ENCODE assay signal across 18 cellular contexts in genomic region chr3:143586565-143586964, GRCh38.
DNase-seq lines count a peak whose midpoint lies in the region; ATAC-seq and TF ChIP-seq lines count a peak whose summit lies in the region.
"Had no signal": no experiment of that assay in that cellular context is flagged by ENCODE, and none has a peak within 500 bp of the region (broad histone marks: within the 10 kb centered on the region; RNA-seq: fewer than 3 reads in every experiment).

No MANE protein-coding gene starts in this region.

- no peak overlapping the region for H3K27ac ChIP-seq in mammary epithelial cell (ENCODE audit: insufficient read depth, low read depth, low read length)
- H3K27ac ChIP-seq: stomach had no signal

- H3K4me3 Mint-ChIP-seq in MCF 10A (ENCODE audit: unreplicated experiment) (no peak overlapping the region), osteocyte (ENCODE audit: unreplicated experiment) (no peak overlapping the region)
- H3K4me3 Mint-ChIP-seq: central memory CD8-positive, alpha-beta T cell had no signal

- ATAC-seq in GM21367 (IDR thresholded peaks at IDR 0.05; ENCODE audit: unreplicated experiment): no peak

- in situ Hi-C loops in mammary epithelial cell (cut with MboI; ENCODE audit: low sequenced_read_pairs in 2 of 2): no loop called here

- no peaks in the 10 kb centered on the region for H3K27me3 ChIP-seq in mammary epithelial cell (ENCODE audit: insufficient read depth, low read length)
- H3K27me3 ChIP-seq: spleen, stomach had no signal

- H3K4me1 ChIP-seq in mammary epithelial cell (ENCODE audit: insufficient read depth, low read length): no peaks in the 10 kb centered on the region
- H3K4me1 ChIP-seq: Caco-2 had no signal

- no peak overlapping the region for H3K4me2 ChIP-seq in mammary epithelial cell (ENCODE audit: insufficient read depth, low read depth, low read length)

- BruUV-seq in mammary epithelial cell (replicated peaks; lab: Mats Ljungman, UMichigan) (no TSS peak), MCF 10A (replicated peaks; lab: Mats Ljungman, UMichigan) (no TSS peak)

- dilution Hi-C loops in mammary epithelial cell (cut with HindIII; ENCODE audit: low sequenced_read_pairs): no loop called here

- intact Hi-C loops in mammary epithelial cell (cut with micrococcal nuclease): no loop called here
- intact Hi-C loops in MCF 10A (cut with micrococcal nuclease): no loop called here

- DNase-seq in mammary epithelial cell (peak; percentile 5), MCF 10A (ENCODE audit: unreplicated experiment) (no peak), astrocyte of the hippocampus (ENCODE audit: low read depth, low spot score) (peak; percentile 56), mucosa of gallbladder (ENCODE audit: low spot score) (peak; percentile 88), NCI-H1105 treated with DMSO at 0.1 percent for 48 hours (lab: John Stamatoyannopoulos, UW) (no peak), osteocyte (ENCODE audit: extremely low spot score, unreplicated experiment) (no peak), NOMO-1 (lab: John Stamatoyannopoulos, UW; ENCODE audit: unreplicated experiment in 2 of 2) (no peak)
- DNase-seq: activated CD4-positive, CD25-positive, alpha-beta regulatory T cell; activated naive CD4-positive, alpha-beta T cell treated with Interleukin-2 at 50 U/mL for 16 hours; Caco-2; glutamatergic neuron; midbrain; NCI-H187 treated with DMSO at 0.1 percent for 48 hours; NCI-H526; spleen; stomach had no signal

- H3K27ac Mint-ChIP-seq in MCF 10A (ENCODE audit: low read depth, unreplicated experiment): no peak overlapping the region
- H3K27ac Mint-ChIP-seq in osteocyte (ENCODE audit: unreplicated experiment): no peak overlapping the region

- H3K4me1 Mint-ChIP-seq in MCF 10A (ENCODE audit: insufficient read depth, unreplicated experiment) (no peaks in the 10 kb centered on the region), osteocyte (ENCODE audit: unreplicated experiment) (no peaks in the 10 kb centered on the region)

- H3K9ac ChIP-seq in mammary epithelial cell (ENCODE audit: insufficient read depth, low read length): no peak overlapping the region

- TF ChIP-seq CTCF in mammary epithelial cell (conservative IDR thresholded peaks at IDR 0.05 in 1 of 2, IDR thresholded peaks at IDR 0.05 in 1 of 2; ENCODE audit: extremely low read depth in 1 of 2, insufficient read depth in 1 of 2, low read depth in 1 of 2, low read length in 2 of 2) (no peak), MCF 10A (IDR thresholded peaks at IDR 0.05; ENCODE audit: unreplicated experiment) (no peak), osteocyte (IDR thresholded peaks at IDR 0.05) (no peak)

- H3K9me3 ChIP-seq in mammary epithelial cell (replicated peaks; ENCODE audit: insufficient read depth, low read length): no peaks in the 10 kb centered on the region
- H3K9me3 ChIP-seq: Caco-2, spleen, stomach had no signal

- no peak overlapping the region for H3K4me3 ChIP-seq in mammary epithelial cell (replicated peaks in 1 of 3; ENCODE audit: insufficient read depth in 1 of 3, low read depth in 2 of 3, low read length in 3 of 3)
- H3K4me3 ChIP-seq: spleen, stomach had no signal

- H3K36me3 Mint-ChIP-seq in MCF 10A (ENCODE audit: insufficient read depth, unreplicated experiment) (no peaks in the 10 kb centered on the region), osteocyte (ENCODE audit: unreplicated experiment) (no peaks in the 10 kb centered on the region)

- 0% methylated on average over 2 of the region's 2 CpGs for WGBS in mammary epithelial cell (ENCODE audit: low coverage, missing lambda C conversion rate)

- CTCF ChIA-PET in mammary epithelial cell (lab: Charles Lee; ENCODE audit: low non-redundant PET) (no interaction called here), MCF 10A (lab: Yijun Ruan, JAX) (interaction anchor here (0.5 to 0.6 kb wide), 2 partner anchors 52 to 177 kb away, joined by 4 to 5 read pairs; no protein-coding TSS in a partner anchor)

- no peaks in the 10 kb centered on the region for H3K27me3 Mint-ChIP-seq in MCF 10A (ENCODE audit: insufficient read depth, unreplicated experiment)
- H3K27me3 Mint-ChIP-seq in osteocyte (ENCODE audit: unreplicated experiment): no peaks in the 10 kb centered on the region
- H3K27me3 Mint-ChIP-seq: central memory CD8-positive, alpha-beta T cell had no signal

- POLR2A ChIA-PET in MCF 10A (lab: Yijun Ruan, JAX): interaction anchor here (0.5 to 1.0 kb wide), 6 partner anchors 9 to 584 kb away, joined by 3 read pairs; no protein-coding TSS in a partner anchor

- no peaks in the 10 kb centered on the region for H3K36me3 ChIP-seq in mammary epithelial cell (ENCODE audit: insufficient read depth, low read length)

- no peaks in the 10 kb centered on the region for H4K20me1 ChIP-seq in mammary epithelial cell (ENCODE audit: insufficient read depth, low read length)

- H3K79me2 ChIP-seq in mammary epithelial cell (ENCODE audit: insufficient read depth, low read length): no peaks in the 10 kb centered on the region

- peak overlapping the region; percentile 3 for H2AFZ ChIP-seq in mammary epithelial cell (ENCODE audit: low read depth, low read length)

- no peaks in the 10 kb centered on the region for H3K9me3 Mint-ChIP-seq in MCF 10A (ENCODE audit: unreplicated experiment)
- no peaks in the 10 kb centered on the region for H3K9me3 Mint-ChIP-seq in osteocyte (ENCODE audit: unreplicated experiment)
- H3K9me3 Mint-ChIP-seq: central memory CD8-positive, alpha-beta T cell had no signal

Comparison
In these comparisons a context has a peak if more than half of its experiments do, and no peak if none do; other contexts are left out.
1. DNase-seq: peak in mammary epithelial cell (single experiment), astrocyte of the hippocampus (single experiment) and mucosa of gallbladder (single experiment); none in MCF 10A (single experiment), NCI-H1105 treated with DMSO at 0.1 percent for 48 hours (single experiment), osteocyte (single experiment) and NOMO-1 (0 of 2).